8 cellular contexts compared by ENCODE assay signal in genomic region chr19:32041681-32042292, GRCh38.
DNase-seq lines count a peak whose midpoint lies in the region; ATAC-seq and TF ChIP-seq lines count a peak whose summit lies in the region.

No MANE protein-coding gene starts in this region.

- H3K27me3 Mint-ChIP-seq in activated CD4-positive, alpha-beta T cell treated with anti-CD3 and anti-CD28 coated beads, Interleukin-2, amount 10 ng/mL, durations not matched to agents 7 days and 5 days = peaks cover 13% of the 10 kb centered on the region
- peaks cover 29% of the 10 kb centered on the region for H3K27me3 Mint-ChIP-seq in activated T-helper 17 cell treated with anti-CD3 and anti-CD28 coated beads, Interleukin-2, amount 50 U/mL, for 72 hours

- peak; percentile 23 for DNase-seq in activated CD4-positive, alpha-beta T cell treated with anti-CD3 and anti-CD28 coated beads, Interleukin-2, amount 10 ng/mL, durations not matched to agents 7 days and 5 days
- no peak for DNase-seq in activated CD4-positive, alpha-beta T cell treated with anti-CD3 and anti-CD28 coated beads, Interleukin-2, amount 50 U/mL, for 4 hours
- peak; percentile 72 for DNase-seq in SK-N-MC (ENCODE audit: low read depth, low spot score)
- peak; percentile 8 for DNase-seq in foreskin melanocyte
- no peak for DNase-seq in NCI-H345 (lab: John Stamatoyannopoulos, UW)

- H3K79me2 ChIP-seq in parathyroid adenoma = no peaks in the 10 kb centered on the region

- H3K36me3 ChIP-seq in SK-N-MC (ENCODE audit: insufficient read depth, low read length) (no peaks in the 10 kb centered on the region), parathyroid adenoma (ENCODE audit: control insufficient read depth, insufficient read depth, low read length) (no peaks in the 10 kb centered on the region)

- H3K4me1 ChIP-seq in parathyroid adenoma = no peaks in the 10 kb centered on the region

- TF ChIP-seq CTCF in parathyroid adenoma (IDR thresholded peaks at IDR 0.05) = peak; percentile 43

- no peaks in the 10 kb centered on the region for H3K9me3 ChIP-seq in SK-N-MC (ENCODE audit: low read depth, low read length)
- no peaks in the 10 kb centered on the region for H3K9me3 ChIP-seq in parathyroid adenoma (ENCODE audit: control insufficient read depth, low read length)

- H3K4me3 Mint-ChIP-seq in activated CD4-positive, alpha-beta T cell treated with anti-CD3 and anti-CD28 coated beads, Interleukin-2, amount 10 ng/mL, durations not matched to agents 7 days and 5 days = no peak overlapping the region
- no peak overlapping the region for H3K4me3 Mint-ChIP-seq in activated T-helper 17 cell treated with anti-CD3 and anti-CD28 coated beads, Interleukin-2, amount 50 U/mL, for 72 hours

- H3K27ac ChIP-seq in SK-N-MC = peak overlapping the region; percentile 95
- no peak overlapping the region for H3K27ac ChIP-seq in parathyroid adenoma

- H3K4me2 ChIP-seq in parathyroid adenoma (ENCODE audit: low read length) = peak overlapping the region; percentile 60

- peak overlapping the region; percentile 83 for H3K9ac ChIP-seq in SK-N-MC (ENCODE audit: insufficient read length)
- H3K9ac ChIP-seq in parathyroid adenoma = no peak overlapping the region

- peak overlapping the region; percentile 20 for H2AFZ ChIP-seq in parathyroid adenoma

- no peaks in the 10 kb centered on the region for H3K36me3 Mint-ChIP-seq in activated CD4-positive, alpha-beta T cell treated with anti-CD3 and anti-CD28 coated beads, Interleukin-2, amount 10 ng/mL, durations not matched to agents 7 days and 5 days (ENCODE audit: low read depth)
- no peaks in the 10 kb centered on the region for H3K36me3 Mint-ChIP-seq in activated T-helper 17 cell treated with anti-CD3 and anti-CD28 coated beads, Interleukin-2, amount 50 U/mL, for 72 hours (ENCODE audit: low read depth)

- CTCF ChIA-PET in activated CD4-positive, alpha-beta T cell treated with anti-CD3 and anti-CD28 coated beads, Interleukin-2, amount 10 ng/mL, durations not matched to agents 7 days and 5 days (lab: Charles Lee) = no interaction called here

- ATAC-seq in activated T-helper 17 cell treated with anti-CD3 and anti-CD28 coated beads, Interleukin-2, amount 50 U/mL, for 72 hours (replicated peaks) = no peak
- no peak for ATAC-seq in HG03469 (IDR thresholded peaks at IDR 0.05; ENCODE audit: unreplicated experiment)

- peaks cover 4% of the 10 kb centered on the region for H3K27me3 ChIP-seq in parathyroid adenoma (ENCODE audit: control insufficient read depth, insufficient read depth, low read length)

- H3K4me1 Mint-ChIP-seq in activated CD4-positive, alpha-beta T cell treated with anti-CD3 and anti-CD28 coated beads, Interleukin-2, amount 10 ng/mL, durations not matched to agents 7 days and 5 days = no peaks in the 10 kb centered on the region
- H3K4me1 Mint-ChIP-seq in activated T-helper 17 cell treated with anti-CD3 and anti-CD28 coated beads, Interleukin-2, amount 50 U/mL, for 72 hours = no peaks in the 10 kb centered on the region

- H3K4me3 ChIP-seq in SK-N-MC = peak overlapping the region; percentile 84
- H3K4me3 ChIP-seq in parathyroid adenoma (ENCODE audit: low read depth, low read length) = peak overlapping the region; percentile 28

- H3K27ac Mint-ChIP-seq in activated CD4-positive, alpha-beta T cell treated with anti-CD3 and anti-CD28 coated beads, Interleukin-2, amount 10 ng/mL, durations not matched to agents 7 days and 5 days = no peak overlapping the region
- no peak overlapping the region for H3K27ac Mint-ChIP-seq in activated T-helper 17 cell treated with anti-CD3 and anti-CD28 coated beads, Interleukin-2, amount 50 U/mL, for 72 hours

- POLR2A ChIA-PET in activated CD4-positive, alpha-beta T cell treated with anti-CD3 and anti-CD28 coated beads, Interleukin-2, amount 10 ng/mL, durations not matched to agents 7 days and 5 days (lab: Charles Lee) = no interaction called here

- no peaks in the 10 kb centered on the region for H3K9me3 Mint-ChIP-seq in activated CD4-positive, alpha-beta T cell treated with anti-CD3 and anti-CD28 coated beads, Interleukin-2, amount 10 ng/mL, durations not matched to agents 7 days and 5 days
- no peaks in the 10 kb centered on the region for H3K9me3 Mint-ChIP-seq in activated T-helper 17 cell treated with anti-CD3 and anti-CD28 coated beads, Interleukin-2, amount 50 U/mL, for 72 hours

Comparison
In these comparisons a context has a peak if more than half of its experiments do, and no peak if none do; other contexts are left out.
1. DNase-seq: peak in activated CD4-positive, alpha-beta T cell treated with anti-CD3 and anti-CD28 coated beads, Interleukin-2, amount 10 ng/mL, durations not matched to agents 7 days and 5 days (single experiment), SK-N-MC (single experiment) and foreskin melanocyte (single experiment); none in activated CD4-positive, alpha-beta T cell treated with anti-CD3 and anti-CD28 coated beads, Interleukin-2, amount 50 U/mL, for 4 hours (0 of 2) and NCI-H345 (single experiment).